Comparison of ENCODE assay signal across 8 cellular contexts in genomic region chr6:89035252-89036106, GRCh38. TPM values are rescaled to one million over a fixed set of nuclear protein-coding genes. Genes with fewer than 3 reads are reported as not detected.
A peak's percentile ranks its signal among the peaks of the same experiment; 100 is the strongest.
DNase-seq lines count a peak whose midpoint lies in the region; ATAC-seq and TF ChIP-seq lines count a peak whose summit lies in the region.

No MANE protein-coding gene starts in this region.

- BruUV-seq in PC-9 (replicated peaks; lab: Mats Ljungman, UMichigan), result no TSS peak

- H3K9me3 ChIP-seq in PC-9 (ENCODE audit: insufficient read depth, low read depth), result no peaks in the 10 kb centered on the region
- no peaks in the 10 kb centered on the region for H3K9me3 ChIP-seq in osteoblast (ENCODE audit: low read depth, low read length)

- no peaks in the 10 kb centered on the region for H3F3A ChIP-seq in PC-9 (ENCODE audit: insufficient read depth, low read depth)

- H3K79me2 ChIP-seq in PC-9 (ENCODE audit: low read depth), result no peaks in the 10 kb centered on the region
- no peaks in the 10 kb centered on the region for H3K79me2 ChIP-seq in osteoblast (ENCODE audit: insufficient read depth, low read length)

- H3K9me3 Mint-ChIP-seq in activated CD8-positive, alpha-beta T cell treated with anti-CD3 and anti-CD28 coated beads for 36 hours, result peaks cover 17% of the 10 kb centered on the region

- CTCF ChIA-PET in PC-9 (lab: Charles Lee), result no interaction called here
- CTCF ChIA-PET in activated CD8-positive, alpha-beta T cell treated with anti-CD3 and anti-CD28 coated beads for 36 hours (lab: Charles Lee), result no interaction called here

- H3K27me3 Mint-ChIP-seq in activated CD8-positive, alpha-beta T cell treated with anti-CD3 and anti-CD28 coated beads for 36 hours, result no peaks in the 10 kb centered on the region

- H3K36me3 ChIP-seq in PC-9 (ENCODE audit: low read depth), result no peaks in the 10 kb centered on the region
- no peaks in the 10 kb centered on the region for H3K36me3 ChIP-seq in osteoblast (ENCODE audit: insufficient read depth, low read length)

- H3K4me3 Mint-ChIP-seq in activated CD8-positive, alpha-beta T cell treated with anti-CD3 and anti-CD28 coated beads for 36 hours, result no peak overlapping the region

- H2AFZ ChIP-seq in PC-9, result peak overlapping the region; percentile 60; the same call in 1 of the 2 replicates
- peak overlapping the region; percentile 23 for H2AFZ ChIP-seq in osteoblast (ENCODE audit: low read length)

- H3K36me3 Mint-ChIP-seq in activated CD8-positive, alpha-beta T cell treated with anti-CD3 and anti-CD28 coated beads for 36 hours (ENCODE audit: low read depth), result peaks cover 6% of the 10 kb centered on the region

- TF ChIP-seq CTCF in PC-9 (conservative IDR thresholded peaks at IDR 0.05), result no peak
- no peak for TF ChIP-seq CTCF in fibroblast of mammary gland (conservative IDR thresholded peaks at IDR 0.05; ENCODE audit: control insufficient read depth, insufficient read depth, low read depth, low read length)
- TF ChIP-seq CTCF in osteoblast (IDR thresholded peaks at IDR 0.05; ENCODE audit: extremely low read depth, low read depth, low read length), result no peak
- no peak for TF ChIP-seq CTCF in activated CD8-positive, alpha-beta T cell treated with anti-CD3 and anti-CD28 coated beads for 36 hours (IDR thresholded peaks at IDR 0.05)

- POLR2A ChIA-PET in PC-9 (lab: Charles Lee; ENCODE audit: unreplicated experiment), result no interaction called here
- POLR2A ChIA-PET in activated CD8-positive, alpha-beta T cell treated with anti-CD3 and anti-CD28 coated beads for 36 hours (lab: Charles Lee), result no interaction called here

- H4K20me1 ChIP-seq in PC-9 (ENCODE audit: insufficient read depth), result no peaks in the 10 kb centered on the region
- no peaks in the 10 kb centered on the region for H4K20me1 ChIP-seq in osteoblast (ENCODE audit: insufficient read depth, low read length)

- DNase-seq in EH (ENCODE audit: low read depth), result peak; percentile 93
- DNase-seq in PC-9, result peak in 1 of 2 experiments; percentile 36
- DNase-seq in fibroblast of mammary gland (ENCODE audit: low read depth), result peak; percentile 100
- no peak for DNase-seq in osteoblast (ENCODE audit: insufficient read length, low spot score, missing footprints)
- DNase-seq in activated CD8-positive, alpha-beta T cell treated with anti-CD3 and anti-CD28 coated beads for 36 hours, result no peak
- DNase-seq in iPS-NIHi11 (ENCODE audit: low spot score), result no peak
- DNase-seq in activated CD8-positive, alpha-beta memory T cell treated with anti-CD3 and anti-CD28 coated beads, Interleukin-2, amount 50 U/mL, for 48 hours, result no peak

- peaks cover 10% of the 10 kb centered on the region; the same call in 1 of the 2 replicates for H3K4me1 ChIP-seq in PC-9 (replicated peaks; ENCODE audit: insufficient read depth)
- peaks cover 20% of the 10 kb centered on the region for H3K4me1 ChIP-seq in osteoblast (ENCODE audit: insufficient read depth, low read length)

- no peaks in the 10 kb centered on the region for H3K27me3 ChIP-seq in PC-9 (ENCODE audit: insufficient read depth, low read depth)
- no peaks in the 10 kb centered on the region for H3K27me3 ChIP-seq in osteoblast (ENCODE audit: insufficient read depth, low read length)

- no peaks in the 10 kb centered on the region for H3K4me1 Mint-ChIP-seq in activated CD8-positive, alpha-beta T cell treated with anti-CD3 and anti-CD28 coated beads for 36 hours (ENCODE audit: low read depth)

- no peak for ATAC-seq in activated CD8-positive, alpha-beta T cell treated with anti-CD3 and anti-CD28 coated beads for 36 hours
- ATAC-seq in HG03354 (IDR thresholded peaks at IDR 0.05; ENCODE audit: poor library complexity, severe bottlenecking, unreplicated experiment), result no peak

- H3K4me2 ChIP-seq in PC-9 (peak overlapping the region; percentile 28), osteoblast (ENCODE audit: insufficient read depth, low read length) (peak overlapping the region; percentile 56)

- H3K27ac Mint-ChIP-seq in activated CD8-positive, alpha-beta T cell treated with anti-CD3 and anti-CD28 coated beads for 36 hours, result no peak overlapping the region

- intact Hi-C loops in PC-9 (cut with micrococcal nuclease; ENCODE audit: unreplicated experiment), result no loop called here
- intact Hi-C loops in activated CD8-positive, alpha-beta T cell treated with anti-CD3 and anti-CD28 coated beads for 36 hours (cut with micrococcal nuclease), result no loop called here

- H3K9me2 ChIP-seq in PC-9 (ENCODE audit: insufficient read depth), result no peaks in the 10 kb centered on the region

- H3K4me3 ChIP-seq in PC-9, result no peak overlapping the region
- peak overlapping the region; percentile 27 for H3K4me3 ChIP-seq in fibroblast of mammary gland (ENCODE audit: control insufficient read depth, low read depth, low read length)
- peak overlapping the region; percentile 33 for H3K4me3 ChIP-seq in osteoblast (ENCODE audit: insufficient read depth, low read length)

- H3K27ac ChIP-seq in PC-9 (peak overlapping the region; percentile 70), osteoblast (ENCODE audit: low read depth, low read length) (peak overlapping the region; percentile 85)

RNA-seq across cellular contexts. Expression of gene PNRC1, which starts 45.1 kb away (rescaled TPM):
- 58.3 and 66.9 TPM in 2 replicates for total RNA-seq in PC-9 (2021)
- 95.2 and 98.1 TPM in 2 replicates for total RNA-seq in osteoblast
- total RNA-seq in activated CD8-positive, alpha-beta T cell treated with anti-CD3 and anti-CD28 coated beads for 36 hours, result 100 to 1,000 TPM; 157 to 162 TPM

Comparison
In these comparisons a context has a peak if more than half of its experiments do, and no peak if none do; other contexts are left out.
1. DNase-seq: peak in EH (single experiment) and fibroblast of mammary gland (single experiment); none in osteoblast (single experiment), activated CD8-positive, alpha-beta T cell treated with anti-CD3 and anti-CD28 coated beads for 36 hours (single experiment), iPS-NIHi11 (single experiment) and activated CD8-positive, alpha-beta memory T cell treated with anti-CD3 and anti-CD28 coated beads, Interleukin-2, amount 50 U/mL, for 48 hours (single experiment).